ENCODE assay signal across 16 cellular contexts in the genomic region with DNA sequence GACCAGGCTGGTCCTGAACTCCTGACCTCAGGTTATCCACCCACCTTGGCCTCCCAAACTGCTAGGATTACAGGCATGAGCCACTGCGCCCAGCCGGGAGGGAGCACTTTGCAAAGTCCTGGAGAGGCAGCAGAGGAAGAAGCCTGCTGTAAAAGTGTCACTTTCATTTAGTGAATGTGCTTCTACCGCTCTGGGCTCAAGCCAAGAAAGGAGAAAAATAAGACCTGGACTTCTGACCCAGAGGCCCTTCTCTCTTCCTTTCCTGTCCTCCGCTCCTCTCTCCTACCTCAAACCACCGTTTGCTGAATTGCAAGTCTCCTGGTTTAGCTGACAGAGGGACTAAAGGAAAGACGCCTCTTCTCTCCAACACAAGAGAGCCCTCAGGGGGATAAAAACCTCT.
DNase-seq lines count a peak whose midpoint lies in the region; ATAC-seq and TF ChIP-seq lines count a peak whose summit lies in the region.
"Had no signal": no experiment of that assay in that cellular context is flagged by ENCODE, and none has a peak within 500 bp of the region (broad histone marks: within the 10 kb centered on the region; RNA-seq: fewer than 3 reads in every experiment).

No MANE protein-coding gene starts in this region.

- H2AK5ac ChIP-seq in neuronal stem cell (ENCODE audit: low read depth, low read length), result no peak overlapping the region

- DNase-seq in NCI-H2196 (lab: John Stamatoyannopoulos, UW; ENCODE audit: unreplicated experiment) (peak; percentile 18), NCI-H2196 treated with DMSO at 0.1 percent for 48 hours (lab: John Stamatoyannopoulos, UW; ENCODE audit: unreplicated experiment) (no peak), NCI-H2029 treated with DMSO at 0.1 percent for 48 hours (lab: John Stamatoyannopoulos, UW) (peak; percentile 96), hepatocyte (ENCODE audit: low spot score) (peak; percentile 32), neuronal stem cell (ENCODE audit: low spot score) (no peak)
- DNase-seq: C1 segment of cervical spinal cord, IMR-90, Karpas-422, MG63, NCI-H1092, NCI-H1694, NCI-H2171 treated with DMSO at 0.1 percent for 48 hours, SIG-M5 had no signal

- no peaks in the 10 kb centered on the region for H4K20me1 ChIP-seq in hepatocyte (ENCODE audit: insufficient read depth, poor library complexity, severe bottlenecking)

- no peak for TF ChIP-seq CTCF in hepatocyte (IDR thresholded peaks at IDR 0.05; ENCODE audit: poor library complexity)

- H2BK15ac ChIP-seq in neuronal stem cell (ENCODE audit: low read length), result no peak overlapping the region

- H3K23ac ChIP-seq in neuronal stem cell (ENCODE audit: low read depth, low read length, poor library complexity), result no peak overlapping the region

- H3K4ac ChIP-seq in neuronal stem cell (ENCODE audit: low read length), result no peak overlapping the region

- no peak overlapping the region for H2BK12ac ChIP-seq in neuronal stem cell (ENCODE audit: low read length)

- H3K36me3 ChIP-seq in hepatocyte (replicated peaks; ENCODE audit: insufficient read depth, low read depth), result no peaks in the 10 kb centered on the region
- H3K36me3 ChIP-seq in neuronal stem cell (replicated peaks in 1 of 2; ENCODE audit: control insufficient read depth in 2 of 2, insufficient read depth in 2 of 2, low read length in 2 of 2), result no peaks in the 10 kb centered on the region
- H3K36me3 ChIP-seq: MG63 had no signal

- H3K9me2 ChIP-seq in hepatocyte (replicated peaks; ENCODE audit: insufficient read depth), result no peaks in the 10 kb centered on the region

- no peaks in the 10 kb centered on the region for H3K27me3 ChIP-seq in hepatocyte
- H3K27me3 ChIP-seq in neuronal stem cell (ENCODE audit: control insufficient read depth in 3 of 3, insufficient read depth in 3 of 3, low read depth in 1 of 3, low read length in 3 of 3), result peaks cover 0 to 6% (median 0%) of the 10 kb centered on the region in 3 experiments
- H3K27me3 ChIP-seq: MG63 had no signal

- H3K4me2 ChIP-seq in hepatocyte (peak overlapping the region; percentile 9), neuronal stem cell (ENCODE audit: insufficient read depth, low read length, poor library complexity, severe bottlenecking) (no peak overlapping the region)

- 41% methylated on average over 6 of the region's 6 CpGs for WGBS in hepatocyte (ENCODE audit: low lambda C conversion rate, missing lambda C conversion rate)
- WGBS in neuronal stem cell (ENCODE audit: extremely low coverage in 2 of 2, insufficient read length in 2 of 2, insufficient replicate concordance in 1 of 2), 2 donors, result no CpG with 5 or more reads among the region's 6 CpGs

- H3K4me3 ChIP-seq in hepatocyte (no peak overlapping the region), neuronal stem cell (ENCODE audit: low read length in 2 of 2) (no peak overlapping the region)
- H3K4me3 ChIP-seq: MG63 had no signal

- no peak for ATAC-seq in esophagus mucosa
- no peak for ATAC-seq in HG02973 (IDR thresholded peaks at IDR 0.05; ENCODE audit: unreplicated experiment)
- no peak for ATAC-seq in HG03432 (IDR thresholded peaks at IDR 0.05; ENCODE audit: unreplicated experiment)

- no peak overlapping the region for H3K27ac ChIP-seq in hepatocyte
- no peak overlapping the region for H3K27ac ChIP-seq in neuronal stem cell (replicated peaks; ENCODE audit: low read length)

- H2BK5ac ChIP-seq in neuronal stem cell (ENCODE audit: low read length), result no peak overlapping the region

- H4K91ac ChIP-seq in neuronal stem cell (ENCODE audit: low read depth, low read length, poor library complexity), result no peak overlapping the region

- H3K4me1 ChIP-seq in hepatocyte (ENCODE audit: insufficient read depth) (peaks cover 7% of the 10 kb centered on the region), neuronal stem cell (ENCODE audit: control insufficient read depth in 2 of 2, insufficient read depth in 1 of 2, low read depth in 1 of 2, low read length in 2 of 2) (peaks cover 0 to 1% of the 10 kb centered on the region in 2 donors)

- no peak overlapping the region for H3K9ac ChIP-seq in neuronal stem cell (ENCODE audit: low read depth, low read length, poor library complexity)

- H3K9me3 ChIP-seq in hepatocyte (ENCODE audit: low read depth) (no peaks in the 10 kb centered on the region), neuronal stem cell (replicated peaks in 1 of 2; ENCODE audit: control insufficient read depth in 2 of 2, insufficient read depth in 1 of 2, low read depth in 1 of 2, low read length in 2 of 2) (no peaks in the 10 kb centered on the region)
- H3K9me3 ChIP-seq: MG63 had no signal

- H3K18ac ChIP-seq in neuronal stem cell (ENCODE audit: low read length), result no peak overlapping the region

- no peaks in the 10 kb centered on the region for H3K79me2 ChIP-seq in hepatocyte

- no peak overlapping the region for H2AFZ ChIP-seq in hepatocyte
- H2AFZ ChIP-seq in neuronal stem cell (ENCODE audit: low read length), result peak overlapping the region; percentile 50

- H3K79me1 ChIP-seq in neuronal stem cell (ENCODE audit: low read depth, low read length), result no peaks in the 10 kb centered on the region

- no peak overlapping the region for H4K8ac ChIP-seq in neuronal stem cell (ENCODE audit: low read depth, low read length)

- H2BK120ac ChIP-seq in neuronal stem cell (ENCODE audit: low read depth, low read length), result no peak overlapping the region

- no peak overlapping the region for H3K14ac ChIP-seq in neuronal stem cell (ENCODE audit: low read length)

Comparison
In these comparisons a context has a peak if more than half of its experiments do, and no peak if none do; other contexts are left out.
1. DNase-seq: peak in NCI-H2196 (single experiment), NCI-H2029 treated with DMSO at 0.1 percent for 48 hours (single experiment) and hepatocyte (single experiment); none in NCI-H2196 treated with DMSO at 0.1 percent for 48 hours (single experiment) and neuronal stem cell (single experiment).